Comparison of ENCODE assay signal across 38 cellular contexts in the genomic region with DNA sequence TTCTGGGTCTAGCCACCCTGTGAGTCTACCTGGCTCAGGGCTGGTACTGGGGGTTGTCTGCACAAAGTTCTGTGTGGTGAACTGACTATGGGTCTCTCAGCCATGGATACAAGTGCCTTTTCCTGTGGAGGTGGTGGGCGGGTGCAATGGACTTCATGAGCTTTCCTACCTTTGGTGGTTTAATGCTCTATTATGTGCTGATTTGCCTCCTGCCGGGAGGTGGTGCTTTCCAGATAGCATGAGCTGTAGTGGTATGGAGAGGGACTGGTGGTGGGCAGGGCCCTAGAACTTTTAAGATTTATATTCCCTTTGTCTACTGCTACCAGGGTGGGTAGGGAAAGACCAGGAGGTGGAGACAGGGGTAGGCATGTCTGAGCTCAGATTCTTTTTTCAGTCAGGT.
"Had no signal": no experiment of that assay in that cellular context is flagged by ENCODE, and none has a peak within 500 bp of the region (broad histone marks: within the 10 kb centered on the region; RNA-seq: fewer than 3 reads in every experiment).

No MANE protein-coding gene starts in this region.

- DNase-seq: activated effector memory CD4-positive, alpha-beta T cell treated with anti-CD3 and anti-CD28 coated beads, Interleukin-2, amount 50 U/mL, for 16 hours; activated effector memory CD4-positive, alpha-beta T cell treated with Interleukin-2 at 50 U/mL for 16 hours; activated gamma-delta T cell; activated gamma-delta T cell treated with Interleukin-2 at 50 U/mL for 16 hours; activated naive CD4-positive, alpha-beta T cell; activated naive CD4-positive, alpha-beta T cell treated with anti-CD3 and anti-CD28 coated beads for 36 hours; activated naive CD4-positive, alpha-beta T cell treated with anti-CD3 and anti-CD28 coated beads, Interleukin-2, amount 10 ng/mL, durations not matched to agents 7 days and 5 days; activated naive CD4-positive, alpha-beta T cell treated with anti-CD3 and anti-CD28 coated beads, Interleukin-2, amount 50 U/mL, for 16 hours; activated naive CD4-positive, alpha-beta T cell treated with Interleukin-2 at 50 U/mL for 16 hours; activated naive CD8-positive, alpha-beta T cell treated with anti-CD3 and anti-CD28 coated beads for 36 hours; activated naive CD8-positive, alpha-beta T cell treated with anti-CD3 and anti-CD28 coated beads, Interleukin-2, amount 10 ng/mL, durations not matched to agents 7 days and 5 days; activated naive CD8-positive, alpha-beta T cell treated with anti-CD3 and anti-CD28 coated beads, Interleukin-2, amount 50 U/mL, for 24 hours; activated T-cell treated with anti-CD3 and anti-CD28 coated beads, Interleukin-2, amount 50 U/mL, for 1 hour; activated T-cell treated with anti-CD3 and anti-CD28 coated beads, Interleukin-2, amount 50 U/mL, for 24 hours; activated T-cell treated with anti-CD3 and anti-CD28 coated beads, Interleukin-2, amount 50 U/mL, for 4 hours; activated T-cell treated with anti-CD3 and anti-CD28 coated beads, Interleukin-2, amount 50 U/mL, for 48 hours; activated T-cell treated with anti-CD3 and anti-CD28 coated beads, Interleukin-2, amount 50 U/mL, for 72 hours; adrenal gland; amniotic stem cell; amygdala; anterior cingulate cortex; aorta; body of pancreas; brain microvascular endothelial cell; caudate nucleus; central memory CD4-positive, alpha-beta T cell; cerebellar nuclear complex had no signal

- H3K36me3 ChIP-seq: adrenal gland, ascending aorta, brain microvascular endothelial cell, breast epithelium, cardiac muscle cell had no signal

- H3K27ac ChIP-seq: adrenal gland, ascending aorta, body of pancreas, brain microvascular endothelial cell, breast epithelium, cardiac muscle cell had no signal

- ATAC-seq: activated naive CD4-positive, alpha-beta T cell treated with anti-CD3 and anti-CD28 coated beads, Interleukin-2, amount 50 U/mL, for 72 hours; activated naive CD8-positive, alpha-beta T cell treated with anti-CD3 and anti-CD28 coated beads, Interleukin-2, amount 50 U/mL, for 24 hours; activated T-cell treated with anti-CD3 and anti-CD28 coated beads, Interleukin-2, amount 50 U/mL, for 4 hours; activated T-cell treated with anti-CD3 and anti-CD28 coated beads, Interleukin-2, amount 50 U/mL, for 72 hours; activated T-helper 17 cell treated with anti-CD3 and anti-CD28 coated beads, Interleukin-2, amount 50 U/mL, for 72 hours; body of pancreas had no signal

- H3K9me3 ChIP-seq: body of pancreas had no signal

- H3K27me3 Mint-ChIP-seq: activated naive CD4-positive, alpha-beta T cell treated with anti-CD3 and anti-CD28 coated beads, Interleukin-2, amount 10 ng/mL, durations not matched to agents 7 days and 5 days; activated naive CD4-positive, alpha-beta T cell treated with anti-CD3 and anti-CD28 coated beads, Interleukin-2, amount 50 U/mL, for 24 hours; activated naive CD8-positive, alpha-beta T cell; activated naive CD8-positive, alpha-beta T cell treated with anti-CD3 and anti-CD28 coated beads for 36 hours; activated naive CD8-positive, alpha-beta T cell treated with anti-CD3 and anti-CD28 coated beads, Interleukin-2, amount 10 ng/mL, durations not matched to agents 7 days and 5 days; activated naive CD8-positive, alpha-beta T cell treated with anti-CD3 and anti-CD28 coated beads, Interleukin-2, amount 50 U/mL, for 24 hours; activated T-helper 17 cell treated with anti-CD3 and anti-CD28 coated beads, Interleukin-2, amount 50 U/mL, for 72 hours; central memory CD8-positive, alpha-beta T cell had no signal

- H3K36me3 Mint-ChIP-seq: activated naive CD4-positive, alpha-beta T cell treated with anti-CD3 and anti-CD28 coated beads, Interleukin-2, amount 10 ng/mL, durations not matched to agents 7 days and 5 days; activated naive CD4-positive, alpha-beta T cell treated with anti-CD3 and anti-CD28 coated beads, Interleukin-2, amount 50 U/mL, for 72 hours; activated naive CD8-positive, alpha-beta T cell treated with anti-CD3 and anti-CD28 coated beads for 36 hours; activated naive CD8-positive, alpha-beta T cell treated with anti-CD3 and anti-CD28 coated beads, Interleukin-2, amount 10 ng/mL, durations not matched to agents 7 days and 5 days; brain had no signal

- H3K27ac Mint-ChIP-seq: activated naive CD4-positive, alpha-beta T cell treated with anti-CD3 and anti-CD28 coated beads for 36 hours; activated naive CD4-positive, alpha-beta T cell treated with anti-CD3 and anti-CD28 coated beads, Interleukin-2, amount 10 ng/mL, durations not matched to agents 7 days and 5 days; activated naive CD4-positive, alpha-beta T cell treated with anti-CD3 and anti-CD28 coated beads, Interleukin-2, amount 50 U/mL, for 24 hours; activated naive CD4-positive, alpha-beta T cell treated with anti-CD3 and anti-CD28 coated beads, Interleukin-2, amount 50 U/mL, for 72 hours; activated naive CD8-positive, alpha-beta T cell; activated naive CD8-positive, alpha-beta T cell treated with anti-CD3 and anti-CD28 coated beads for 36 hours; activated naive CD8-positive, alpha-beta T cell treated with anti-CD3 and anti-CD28 coated beads, Interleukin-2, amount 10 ng/mL, durations not matched to agents 7 days and 5 days; activated naive CD8-positive, alpha-beta T cell treated with anti-CD3 and anti-CD28 coated beads, Interleukin-2, amount 50 U/mL, for 24 hours; activated T-cell treated with anti-CD3 and anti-CD28 coated beads, Interleukin-2, amount 50 U/mL, for 24 hours; activated T-cell treated with anti-CD3 and anti-CD28 coated beads, Interleukin-2, amount 50 U/mL, for 72 hours; activated T-helper 1 cell treated with anti-CD3 and anti-CD28 coated beads, Interleukin-12 subunit alpha, Interleukin-12 subunit beta, Interleukin-2, Interleukin-4 antibody, amounts not matched to agents 30 ng/mL and 10 ng/mL and 1 ng/mL, durations not matched to agents 14 hours and 24 hours and 36 hours; activated T-helper 17 cell treated with anti-CD3 and anti-CD28 coated beads, Interleukin-2, amount 50 U/mL, for 72 hours; activated T-helper 2 cell treated with anti-CD3 and anti-CD28 coated beads, Interferon-gamma antibody, Interleukin-2, Interleukin-4, amounts not matched to agents 10 μg/mL and 5 μg/mL and 100 μg/mL, durations not matched to agents 14 hours and 24 hours and 36 hours; brain had no signal

- H3K4me3 Mint-ChIP-seq: activated naive CD4-positive, alpha-beta T cell treated with anti-CD3 and anti-CD28 coated beads for 36 hours; activated naive CD4-positive, alpha-beta T cell treated with anti-CD3 and anti-CD28 coated beads, Interleukin-2, amount 10 ng/mL, durations not matched to agents 7 days and 5 days; activated naive CD4-positive, alpha-beta T cell treated with anti-CD3 and anti-CD28 coated beads, Interleukin-2, amount 50 U/mL, for 24 hours; activated naive CD8-positive, alpha-beta T cell; activated naive CD8-positive, alpha-beta T cell treated with anti-CD3 and anti-CD28 coated beads for 36 hours; activated naive CD8-positive, alpha-beta T cell treated with anti-CD3 and anti-CD28 coated beads, Interleukin-2, amount 10 ng/mL, durations not matched to agents 7 days and 5 days; activated naive CD8-positive, alpha-beta T cell treated with anti-CD3 and anti-CD28 coated beads, Interleukin-2, amount 50 U/mL, for 24 hours; activated T-cell treated with anti-CD3 and anti-CD28 coated beads, Interleukin-2, amount 50 U/mL, for 24 hours; activated T-cell treated with anti-CD3 and anti-CD28 coated beads, Interleukin-2, amount 50 U/mL, for 4 hours; activated T-cell treated with anti-CD3 and anti-CD28 coated beads, Interleukin-2, amount 50 U/mL, for 72 hours; activated T-helper 1 cell treated with anti-CD3 and anti-CD28 coated beads, Interleukin-12 subunit alpha, Interleukin-12 subunit beta, Interleukin-2, Interleukin-4 antibody, amounts not matched to agents 30 ng/mL and 10 ng/mL and 1 ng/mL, durations not matched to agents 14 hours and 24 hours and 36 hours; activated T-helper 17 cell treated with anti-CD3 and anti-CD28 coated beads, Interleukin-2, amount 50 U/mL, for 72 hours; brain; central memory CD8-positive, alpha-beta T cell had no signal

- H3K4me1 Mint-ChIP-seq: activated naive CD4-positive, alpha-beta T cell treated with anti-CD3 and anti-CD28 coated beads, Interleukin-2, amount 10 ng/mL, durations not matched to agents 7 days and 5 days; activated naive CD4-positive, alpha-beta T cell treated with anti-CD3 and anti-CD28 coated beads, Interleukin-2, amount 50 U/mL, for 24 hours; activated naive CD8-positive, alpha-beta T cell treated with anti-CD3 and anti-CD28 coated beads, Interleukin-2, amount 10 ng/mL, durations not matched to agents 7 days and 5 days; activated naive CD8-positive, alpha-beta T cell treated with anti-CD3 and anti-CD28 coated beads, Interleukin-2, amount 50 U/mL, for 24 hours; activated T-helper 17 cell treated with anti-CD3 and anti-CD28 coated beads, Interleukin-2, amount 50 U/mL, for 72 hours; brain; central memory CD8-positive, alpha-beta T cell had no signal

- H3K9me3 Mint-ChIP-seq: activated naive CD4-positive, alpha-beta T cell treated with anti-CD3 and anti-CD28 coated beads, Interleukin-2, amount 50 U/mL, for 24 hours; activated naive CD8-positive, alpha-beta T cell treated with anti-CD3 and anti-CD28 coated beads for 36 hours; activated naive CD8-positive, alpha-beta T cell treated with anti-CD3 and anti-CD28 coated beads, Interleukin-2, amount 10 ng/mL, durations not matched to agents 7 days and 5 days; activated naive CD8-positive, alpha-beta T cell treated with anti-CD3 and anti-CD28 coated beads, Interleukin-2, amount 50 U/mL, for 24 hours; activated T-helper 17 cell treated with anti-CD3 and anti-CD28 coated beads, Interleukin-2, amount 50 U/mL, for 72 hours; activated T-helper 2 cell treated with anti-CD3 and anti-CD28 coated beads, Interferon-gamma antibody, Interleukin-2, Interleukin-4, amounts not matched to agents 10 μg/mL and 5 μg/mL and 100 μg/mL, durations not matched to agents 14 hours and 24 hours and 36 hours; central memory CD8-positive, alpha-beta T cell had no signal

- H3K4me1 ChIP-seq: adrenal gland, ascending aorta, body of pancreas, breast epithelium had no signal

- H3K27me3 ChIP-seq: ascending aorta, body of pancreas, brain microvascular endothelial cell, cardiac muscle cell had no signal

- H3K4me3 ChIP-seq: adrenal gland, ascending aorta, body of pancreas, breast epithelium, cardiac muscle cell had no signal
